In the genomic region with DNA sequence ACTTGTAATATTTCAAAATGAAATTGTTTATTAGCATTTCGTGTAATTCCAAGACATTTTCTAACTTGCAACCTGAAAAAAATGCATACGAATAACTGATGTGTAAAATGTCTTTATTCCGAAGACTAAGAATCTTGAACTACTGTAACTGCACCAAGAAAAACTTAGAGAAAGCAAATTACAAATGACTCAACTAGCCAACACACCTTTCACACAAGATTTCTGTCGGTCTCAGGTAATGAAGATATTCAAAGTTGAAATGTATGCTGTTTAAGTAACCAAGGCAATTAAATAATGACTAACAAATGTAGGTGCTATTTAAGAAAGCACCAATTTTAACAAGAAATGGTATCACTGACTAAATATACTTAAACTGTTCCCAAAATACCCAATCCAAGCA, we compare ENCODE assay signal across 11 cellular contexts. TPM values are rescaled to one million over a fixed set of nuclear protein-coding genes. Genes with fewer than 3 reads are reported as not detected.
DNase-seq lines count a peak whose midpoint lies in the region; ATAC-seq and TF ChIP-seq lines count a peak whose summit lies in the region.
"Had no signal": no experiment of that assay in that cellular context is flagged by ENCODE, and none has a peak within 500 bp of the region (broad histone marks: within the 10 kb centered on the region; RNA-seq: fewer than 3 reads in every experiment).

No MANE protein-coding gene starts in this region.

- no peaks in the 10 kb centered on the region for H3K36me3 ChIP-seq in uterus

- peaks cover 49% of the 10 kb centered on the region for H3K4me1 Mint-ChIP-seq in activated naive CD4-positive, alpha-beta T cell treated with anti-CD3 and anti-CD28 coated beads, Interleukin-2, amount 50 U/mL, for 24 hours

- TF ChIP-seq POLR2A in uterus (IDR thresholded peaks at IDR 0.05) = no peak

- ATAC-seq in activated naive CD4-positive, alpha-beta T cell treated with anti-CD3 and anti-CD28 coated beads, Interleukin-2, amount 50 U/mL, for 72 hours = no peak

- H3K9me3 Mint-ChIP-seq in activated naive CD4-positive, alpha-beta T cell treated with anti-CD3 and anti-CD28 coated beads, Interleukin-2, amount 50 U/mL, for 24 hours = no peaks in the 10 kb centered on the region
- H3K9me3 Mint-ChIP-seq in activated naive CD4-positive, alpha-beta T cell treated with anti-CD3 and anti-CD28 coated beads, Interleukin-2, amount 50 U/mL, for 72 hours = no peaks in the 10 kb centered on the region

- intact Hi-C loops in uterus (cut with DNase I; ENCODE audit: low total_unique reads) = no loop called here

- H3K4me3 ChIP-seq in fibroblast of villous mesenchyme (ENCODE audit: low read depth, low read length) (peak overlapping the region; percentile 84), uterus (peak overlapping the region in 1 of 2 donors; percentile 94)

- H3K4me3 Mint-ChIP-seq in activated naive CD4-positive, alpha-beta T cell treated with anti-CD3 and anti-CD28 coated beads, Interleukin-2, amount 50 U/mL, for 24 hours = peak overlapping the region; percentile 95

- no peak overlapping the region for H3K27ac Mint-ChIP-seq in activated naive CD4-positive, alpha-beta T cell treated with anti-CD3 and anti-CD28 coated beads, Interleukin-2, amount 50 U/mL, for 24 hours
- no peak overlapping the region for H3K27ac Mint-ChIP-seq in activated naive CD4-positive, alpha-beta T cell treated with anti-CD3 and anti-CD28 coated beads, Interleukin-2, amount 50 U/mL, for 72 hours

- H3K27ac ChIP-seq in VCaP (peak overlapping the region; percentile 99), temporal lobe (ENCODE audit: low read depth, low read length) (peak overlapping the region; percentile 76), uterus (peak overlapping the region in 1 of 2 donors; percentile 83)
- H3K27ac ChIP-seq: coronary artery, parathyroid adenoma had no signal

- CTCF ChIA-PET in HEK293T (lab: Yijun Ruan, JAX) = interaction anchor here (0.6 kb wide), 1 partner anchor 35 kb away, joined by 3 read pairs; no protein-coding TSS in a partner anchor

- TF ChIP-seq CTCF in VCaP (conservative IDR thresholded peaks at IDR 0.05) (no peak), fibroblast of villous mesenchyme (IDR thresholded peaks at IDR 0.05; ENCODE audit: insufficient read depth, low read depth, low read length) (no peak), uterus (IDR thresholded peaks at IDR 0.05) (no peak)

- no peaks in the 10 kb centered on the region for H3K27me3 ChIP-seq in uterus

- peaks cover 8 to 11% of the 10 kb centered on the region in 2 donors for H3K4me1 ChIP-seq in uterus

- no peaks in the 10 kb centered on the region for H3K27me3 Mint-ChIP-seq in activated naive CD4-positive, alpha-beta T cell treated with anti-CD3 and anti-CD28 coated beads, Interleukin-2, amount 50 U/mL, for 24 hours

- POLR2A ChIA-PET in HEK293T (lab: Yijun Ruan, JAX) = interaction anchor here (0.7 to 1.2 kb wide), 2 partner anchors 9 to 19 kb away, joined by 3 read pairs; no protein-coding TSS in a partner anchor

- H3K9me3 ChIP-seq in uterus = no peaks in the 10 kb centered on the region

- DNase-seq in activated naive CD4-positive, alpha-beta T cell treated with anti-CD3 and anti-CD28 coated beads, Interleukin-2, amount 50 U/mL, for 72 hours (ENCODE audit: low spot score in 2 of 2) = no peak
- no peak for DNase-seq in fibroblast of villous mesenchyme (ENCODE audit: low read depth)
- DNase-seq in NCI-H1930 (lab: John Stamatoyannopoulos, UW) = no peak
- DNase-seq in HEK293T (ENCODE audit: extremely low spot score) = no peak
- no peak for DNase-seq in uterus
- DNase-seq: NCI-H187 treated with DMSO at 0.1 percent for 48 hours had no signal

- no peaks in the 10 kb centered on the region for H3K36me3 Mint-ChIP-seq in activated naive CD4-positive, alpha-beta T cell treated with anti-CD3 and anti-CD28 coated beads, Interleukin-2, amount 50 U/mL, for 24 hours
- H3K36me3 Mint-ChIP-seq in activated naive CD4-positive, alpha-beta T cell treated with anti-CD3 and anti-CD28 coated beads, Interleukin-2, amount 50 U/mL, for 72 hours = peaks cover 7 to 10% of the 10 kb centered on the region in 2 donors

TF ChIP-seq in HEK293T, 16 proteins besides CTCF, POLR2A, EP300 and RAD21:
- no peak for TF ChIP-seq BHLHE40 (IDR thresholded peaks at IDR 0.05; ENCODE audit: borderline replicate concordance)
- TF ChIP-seq L3MBTL2 (conservative IDR thresholded peaks at IDR 0.05) = no peak

RNA-seq across cellular contexts. Expression of a gene that starts 2.1 kb away (rescaled TPM):
- total RNA-seq in activated naive CD4-positive, alpha-beta T cell treated with anti-CD3 and anti-CD28 coated beads, Interleukin-2, amount 50 U/mL, for 72 hours = 10 to 100 TPM; 15.6 to 43.3 TPM
- 90.2 and 126 TPM in 2 replicates for total RNA-seq in fibroblast of villous mesenchyme
- total RNA-seq in temporal lobe = 173 TPM
- 100 to 1,000 TPM in 2 of 4 donors, 10 to 100 TPM in 2; 46.8 to 184 (median 94.0) TPM for total RNA-seq in uterus
